ENCODE assay signal across 12 cellular contexts in genomic region chr17:38511126-38512108, GRCh38.
A peak's percentile ranks its signal among the peaks of the same experiment; 100 is the strongest.
DNase-seq lines count a peak whose midpoint lies in the region; ATAC-seq and TF ChIP-seq lines count a peak whose summit lies in the region.
"Had no signal": no experiment of that assay in that cellular context is flagged by ENCODE, and none has a peak within 500 bp of the region (broad histone marks: within the 10 kb centered on the region; RNA-seq: fewer than 3 reads in every experiment).

No MANE protein-coding gene starts in this region.

- H3K4me1 ChIP-seq in tibial artery, result peaks cover 0 to 19% (median 9%) of the 10 kb centered on the region in 4 donors

- H3K27me3 ChIP-seq in tibial artery, result no peaks in the 10 kb centered on the region

- peaks cover 4% of the 10 kb centered on the region for H3K36me3 Mint-ChIP-seq in nephron (ENCODE audit: low read depth)
- H3K36me3 Mint-ChIP-seq: activated naive CD8-positive, alpha-beta T cell treated with anti-CD3 and anti-CD28 coated beads, Interleukin-2, amount 10 ng/mL, durations not matched to agents 7 days and 5 days had no signal

- H3K4me3 Mint-ChIP-seq in nephron, result peak overlapping the region; percentile 61 to 72 (median 67)
- H3K4me3 Mint-ChIP-seq: activated naive CD8-positive, alpha-beta T cell treated with anti-CD3 and anti-CD28 coated beads, Interleukin-2, amount 10 ng/mL, durations not matched to agents 7 days and 5 days had no signal

- H3K4me3 ChIP-seq in tibial artery, result no peak overlapping the region
- H3K4me3 ChIP-seq: GM12878 had no signal

- DNase-seq in D341Med (ENCODE audit: low spot score) (peak; percentile 48), M059J (ENCODE audit: low read depth) (peak; percentile 70), tibial artery (no peak)
- DNase-seq: NCI-H1105; stimulated activated CD4-positive, alpha-beta T cell treated with anti-CD3 and anti-CD28 coated beads, Interleukin-2, amount 100 ng/mL, for 48 hours had no signal

- H3K27ac ChIP-seq in tibial artery, result no peak overlapping the region

- ATAC-seq in esophagus mucosa (peak; percentile 3), HG03025 (IDR thresholded peaks at IDR 0.05; ENCODE audit: low FRiP score, unreplicated experiment) (no peak), HG02970 (IDR thresholded peaks at IDR 0.05; ENCODE audit: low FRiP score, unreplicated experiment) (no peak), HG03175 (IDR thresholded peaks at IDR 0.05; ENCODE audit: unreplicated experiment) (no peak)

- no peak overlapping the region for H3K27ac Mint-ChIP-seq in nephron
- H3K27ac Mint-ChIP-seq: activated naive CD8-positive, alpha-beta T cell treated with anti-CD3 and anti-CD28 coated beads, Interleukin-2, amount 10 ng/mL, durations not matched to agents 7 days and 5 days had no signal

- intact Hi-C loops in tibial artery (cut with DNase I; ENCODE audit: low total_unique reads), result no loop called here

- no peaks in the 10 kb centered on the region for H3K9me3 Mint-ChIP-seq in nephron
- H3K9me3 Mint-ChIP-seq: activated naive CD8-positive, alpha-beta T cell treated with anti-CD3 and anti-CD28 coated beads, Interleukin-2, amount 10 ng/mL, durations not matched to agents 7 days and 5 days had no signal

- H3K27me3 Mint-ChIP-seq in nephron (ENCODE audit: low read depth), result peaks cover 44% of the 10 kb centered on the region

- peaks cover 19 to 40% (median 25%) of the 10 kb centered on the region in 3 donors for H3K36me3 ChIP-seq in tibial artery

- no peak for TF ChIP-seq CTCF in nephron (IDR thresholded peaks at IDR 0.05; ENCODE audit: unreplicated experiment in 3 of 3)
- no peak for TF ChIP-seq CTCF in tibial artery (IDR thresholded peaks at IDR 0.05)

- peaks cover 34% of the 10 kb centered on the region for H3K4me1 Mint-ChIP-seq in nephron

- no peaks in the 10 kb centered on the region for H3K9me3 ChIP-seq in tibial artery

Comparison
In these comparisons a context has a peak if more than half of its experiments do, and no peak if none do; other contexts are left out.
1. DNase-seq: peak in D341Med (single experiment) and M059J (single experiment); none in tibial artery (0 of 2).